1 cellular context compared by ENCODE assay signal in genomic region chr9:74735761-74736160, GRCh38.
TF ChIP-seq lines count a peak whose summit lies in the region.

No MANE protein-coding gene starts in this region.

TF ChIP-seq in WTC11, 78 proteins besides CTCF, POLR2A, EP300 and RAD21:
- no peak for TF ChIP-seq FOXP4 (CRISPR knock-in tag; IDR thresholded peaks at IDR 0.05)
- no peak for TF ChIP-seq MLX (CRISPR knock-in tag; IDR thresholded peaks at IDR 0.05)
- no peak for TF ChIP-seq E2F1 (CRISPR knock-in tag; IDR thresholded peaks at IDR 0.05)
- no peak for TF ChIP-seq FOXK1 (CRISPR knock-in tag; IDR thresholded peaks at IDR 0.05)
- no peak for TF ChIP-seq ZNF219 (CRISPR knock-in tag; IDR thresholded peaks at IDR 0.05; ENCODE audit: borderline replicate concordance)
